7 cellular contexts compared by ENCODE assay signal in the genomic region with DNA sequence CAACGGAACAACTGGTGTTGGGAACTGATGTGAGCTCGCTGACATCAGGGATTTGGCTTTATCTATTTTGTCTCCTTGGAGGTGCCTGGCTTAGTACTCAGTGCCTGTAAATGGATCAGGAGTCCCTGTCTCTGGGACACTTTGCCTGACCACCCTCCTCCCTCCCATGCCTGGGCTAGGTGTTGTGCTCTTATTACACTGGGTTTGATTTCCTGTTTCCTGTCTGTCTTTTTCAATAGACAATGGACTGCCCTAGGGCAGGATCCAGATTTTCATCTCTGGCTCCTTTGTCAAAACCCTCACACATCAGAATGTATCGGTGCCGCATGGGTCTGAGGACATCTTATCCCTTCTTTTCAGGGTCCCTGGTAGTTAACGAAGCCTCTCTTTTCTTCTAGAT.
"Had no signal": no experiment of that assay in that cellular context is flagged by ENCODE, and none has a peak within 500 bp of the region (broad histone marks: within the 10 kb centered on the region; RNA-seq: fewer than 3 reads in every experiment).

No MANE protein-coding gene starts in this region.

- H3K4me3 Mint-ChIP-seq: GM23338, H9 had no signal

- H3K27ac Mint-ChIP-seq: GM23338, H9 had no signal

- ATAC-seq: GM23338 had no signal

- DNase-seq: H9, HCEC 1CT, IMR-90 had no signal

- FAIRE-seq: H1, H54, HTR-8/SVneo had no signal

- H3K9me3 Mint-ChIP-seq: GM23338, H9 had no signal

- H3K4me3 ChIP-seq: GM23338 had no signal
